Comparison of ENCODE assay signal across 8 cellular contexts in genomic region chr1:117366982-117367768, GRCh38. TPM values are rescaled to one million over a fixed set of nuclear protein-coding genes. Genes with fewer than 3 reads are reported as not detected.
DNase-seq lines count a peak whose midpoint lies in the region; ATAC-seq and TF ChIP-seq lines count a peak whose summit lies in the region.

TSS of gene MAN1A2 (plus strand) at chr1:117367449. CDS start at chr1:117368184, 735 bp downstream.

- H3K4me1 ChIP-seq in Loucy (ENCODE audit: insufficient read depth, low read length, poor library complexity, severe bottlenecking), result peaks cover 53% of the 10 kb centered on the region
- peaks cover 0 to 67% (median 58%) of the 10 kb centered on the region in 9 donors for H3K4me1 ChIP-seq in heart right ventricle

- H3K79me2 ChIP-seq in Loucy (ENCODE audit: insufficient read depth, low read length), result peaks cover 65% of the 10 kb centered on the region

- H3K27ac ChIP-seq in heart right ventricle, result peak within 1 kb of the TSS; percentile 93 to 100 (median 98)

- peak within 1 kb of the TSS; percentile 94 for H3K4me3 Mint-ChIP-seq in progenitor cell of endocrine pancreas (ENCODE audit: low read depth)

- peaks cover 3% of the 10 kb centered on the region for H3K9me3 Mint-ChIP-seq in progenitor cell of endocrine pancreas (ENCODE audit: low read depth)

- H3K4me1 Mint-ChIP-seq in progenitor cell of endocrine pancreas (ENCODE audit: low read depth), result peaks cover 50% of the 10 kb centered on the region

- no peaks in the 10 kb centered on the region for H3K27me3 ChIP-seq in GM06990 (replicated peaks; ENCODE audit: control insufficient read depth, insufficient read depth, low read length)
- H3K27me3 ChIP-seq in Loucy (ENCODE audit: insufficient read depth, low read length, poor library complexity, severe bottlenecking), result no peaks in the 10 kb centered on the region
- H3K27me3 ChIP-seq in heart right ventricle, result no peaks in the 10 kb centered on the region

- H3F3A ChIP-seq in Loucy (ENCODE audit: low read depth), result no peaks in the 10 kb centered on the region; the same call in 1 of the 2 replicates

- peak within 1 kb of the TSS; percentile 93 for H3K4me2 ChIP-seq in Loucy (ENCODE audit: low read depth, low read length, poor library complexity, severe bottlenecking)

- peak within 1 kb of the TSS; percentile 99 for H3K27ac Mint-ChIP-seq in progenitor cell of endocrine pancreas

- intact Hi-C loops in heart right ventricle (cut with DNase I), result loop anchor here in 3 of 10 donors (5.0 to 10.0 kb wide), 6 partner anchors 95 to 558 kb away; partner anchors contain the start of genes TENT5C (in 2 of the 3), TRIM45 (in 2 of the 3), GDAP2 (in 1 of the 3) and WDR3 (in 1 of the 3)

- peaks cover 1% of the 10 kb centered on the region for H3K36me3 Mint-ChIP-seq in progenitor cell of endocrine pancreas (ENCODE audit: insufficient read depth)

- ATAC-seq in heart right ventricle, result peak; percentile 92 to 97 (median 96)

- H3K9ac ChIP-seq in Loucy (ENCODE audit: low read depth, low read length, poor library complexity, severe bottlenecking), result peak within 1 kb of the TSS; percentile 93

- H3K27me3 Mint-ChIP-seq in progenitor cell of endocrine pancreas, result no peaks in the 10 kb centered on the region

- no peaks in the 10 kb centered on the region for H3K9me2 ChIP-seq in Loucy (replicated peaks; ENCODE audit: low read depth, low read length)

- H3K36me3 ChIP-seq in GM06990 (ENCODE audit: control insufficient read depth, insufficient read depth, low read length), result no peaks in the 10 kb centered on the region
- no peaks in the 10 kb centered on the region for H3K36me3 ChIP-seq in Loucy (ENCODE audit: insufficient read depth, low read length)
- H3K36me3 ChIP-seq in heart right ventricle, result no peaks in the 10 kb centered on the region

- H3K4me3 ChIP-seq in GM06990 (replicated peaks; ENCODE audit: low read depth, low read length) (peak within 1 kb of the TSS; percentile 90), Loucy (ENCODE audit: low read length, poor library complexity, severe bottlenecking) (peak within 1 kb of the TSS; percentile 95), heart right ventricle (peak within 1 kb of the TSS; percentile 78 to 96 (median 90))

- H4K20me1 ChIP-seq in Loucy (ENCODE audit: insufficient read depth, low read length, poor library complexity, severe bottlenecking), result peaks cover 50% of the 10 kb centered on the region

- peak; percentile 95 for DNase-seq in GM06990 (ENCODE audit: extremely low read depth, insufficient read length)
- DNase-seq in H4 (ENCODE audit: low spot score), result peak; percentile 32
- peak; percentile 51 to 88 (median 59) for DNase-seq in T-helper 1 cell
- DNase-seq in amniotic epithelial cell (ENCODE audit: low read depth), result peak; percentile 71
- peak; percentile 91 for DNase-seq in heart right ventricle
- peak; percentile 67 for DNase-seq in progenitor cell of endocrine pancreas (ENCODE audit: low spot score, unreplicated experiment)
- DNase-seq in ureter (ENCODE audit: low spot score), result peak; percentile 92

- TF ChIP-seq CTCF in GM06990 (IDR thresholded peaks at IDR 0.05; ENCODE audit: insufficient read depth, low read length, poor library complexity, severe bottlenecking), result no peak
- no peak for TF ChIP-seq CTCF in Loucy (conservative IDR thresholded peaks at IDR 0.05; ENCODE audit: low read length)
- no peak for TF ChIP-seq CTCF in heart right ventricle (IDR thresholded peaks at IDR 0.05)
- TF ChIP-seq CTCF in progenitor cell of endocrine pancreas (IDR thresholded peaks at IDR 0.05; ENCODE audit: unreplicated experiment), result no peak

- WGBS in heart right ventricle, 2 donors, result 0% methylated on average over 51 to 93 of the region's 93 CpGs

- H3K9me3 ChIP-seq in Loucy (ENCODE audit: insufficient read depth, low read depth, low read length), result no peaks in the 10 kb centered on the region
- H3K9me3 ChIP-seq in heart right ventricle, result no peaks in the 10 kb centered on the region

- H2AFZ ChIP-seq in Loucy (ENCODE audit: low read length), result peak within 1 kb of the TSS; percentile 92

RNA-seq across cellular contexts. Expression of gene MAN1A2, which starts in this region (rescaled TPM):
- total RNA-seq in H4 (2014; rRNA removed; shearing (Covaris generic)), result 12.7 and 16.0 TPM in 2 replicates
- total RNA-seq in heart right ventricle (10 to 100 TPM; 22.6 to 37.3 (median 26.3) TPM), progenitor cell of endocrine pancreas (66.5 and 67.7 TPM in 2 replicates), ureter (76.2 TPM)
- 1 to 10 TPM; 5.1 to 6.4 TPM for polyA plus RNA-seq in heart right ventricle

Comparison
In these comparisons a context has a peak if more than half of its experiments do, and no peak if none do; other contexts are left out.
1. Peak in every context shown above with its lines: DNase-seq, ATAC-seq, H3K4me3 ChIP-seq and H3K27ac ChIP-seq.
2. DNase-seq: peak in every context shown above with its lines; median percentile 95 in GM06990; 92 in ureter; 91 in heart right ventricle; 71 in amniotic epithelial cell; 67 in progenitor cell of endocrine pancreas; 59 in T-helper 1 cell; 32 in H4.